1 cellular context compared by ENCODE assay signal in the genomic region with DNA sequence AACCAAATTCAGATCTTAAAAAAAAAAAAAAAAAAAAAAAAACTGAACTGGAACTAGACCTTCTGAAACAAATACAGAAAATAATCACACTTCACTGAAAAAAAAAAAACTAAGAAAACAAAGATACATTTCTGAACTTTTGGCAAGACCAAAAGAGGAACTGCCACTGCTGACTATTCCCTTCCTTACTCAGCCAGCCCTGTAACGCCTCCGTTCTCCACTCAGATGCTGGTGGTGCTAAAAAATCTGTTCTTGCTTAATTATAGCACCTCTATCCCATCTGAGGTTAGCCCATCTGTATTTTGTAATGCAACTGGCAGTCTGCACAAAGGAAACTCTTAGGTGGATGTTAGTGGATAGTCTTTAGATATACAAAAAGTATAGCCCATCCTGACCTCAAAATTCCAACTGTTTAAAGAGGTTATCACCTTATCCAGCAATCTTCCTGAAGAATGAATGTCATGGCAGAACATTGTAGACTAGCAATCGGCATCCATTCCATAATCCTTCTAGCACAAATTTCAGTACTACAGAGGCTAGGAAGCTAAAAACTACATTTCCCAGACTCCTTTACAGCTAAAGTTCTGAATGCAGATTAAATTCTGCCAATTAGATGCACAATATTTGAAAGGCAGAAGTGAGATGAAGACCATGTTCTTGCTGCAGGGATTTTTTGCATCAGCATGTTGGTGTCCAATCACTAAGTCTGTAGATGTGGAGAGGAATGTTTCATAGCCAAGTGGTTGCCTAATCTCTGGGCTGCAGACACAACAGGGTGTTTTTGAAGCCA.
TF ChIP-seq lines count a peak whose summit lies in the region.

No MANE protein-coding gene starts in this region.

TF ChIP-seq in GM12878, 131 proteins besides CTCF, POLR2A, EP300 and RAD21 (continued from another document and continues in another):
- TF ChIP-seq, protein P1, sequence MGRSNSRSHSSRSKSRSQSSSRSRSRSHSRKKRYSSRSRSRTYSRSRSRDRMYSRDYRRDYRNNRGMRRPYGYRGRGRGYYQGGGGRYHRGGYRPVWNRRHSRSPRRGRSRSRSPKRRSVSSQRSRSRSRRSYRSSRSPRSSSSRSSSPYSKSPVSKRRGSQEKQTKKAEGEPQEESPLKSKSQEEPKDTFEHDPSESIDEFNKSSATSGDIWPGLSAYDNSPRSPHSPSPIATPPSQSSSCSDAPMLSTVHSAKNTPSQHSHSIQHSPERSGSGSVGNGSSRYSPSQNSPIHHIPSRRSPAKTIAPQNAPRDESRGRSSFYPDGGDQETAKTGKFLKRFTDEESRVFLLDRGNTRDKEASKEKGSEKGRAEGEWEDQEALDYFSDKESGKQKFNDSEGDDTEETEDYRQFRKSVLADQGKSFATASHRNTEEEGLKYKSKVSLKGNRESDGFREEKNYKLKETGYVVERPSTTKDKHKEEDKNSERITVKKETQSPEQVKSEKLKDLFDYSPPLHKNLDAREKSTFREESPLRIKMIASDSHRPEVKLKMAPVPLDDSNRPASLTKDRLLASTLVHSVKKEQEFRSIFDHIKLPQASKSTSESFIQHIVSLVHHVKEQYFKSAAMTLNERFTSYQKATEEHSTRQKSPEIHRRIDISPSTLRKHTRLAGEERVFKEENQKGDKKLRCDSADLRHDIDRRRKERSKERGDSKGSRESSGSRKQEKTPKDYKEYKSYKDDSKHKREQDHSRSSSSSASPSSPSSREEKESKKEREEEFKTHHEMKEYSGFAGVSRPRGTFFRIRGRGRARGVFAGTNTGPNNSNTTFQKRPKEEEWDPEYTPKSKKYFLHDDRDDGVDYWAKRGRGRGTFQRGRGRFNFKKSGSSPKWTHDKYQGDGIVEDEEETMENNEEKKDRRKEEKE (IDR thresholded peaks at IDR 0.05): no peak
- TF ChIP-seq CHD2 (IDR thresholded peaks at IDR 0.05; ENCODE audit: borderline replicate concordance, low read depth, low read length) (0 out of 2 replicates have a peak, but pooled peaks have one; percentile 37), TAF1 (IDR thresholded peaks at IDR 0.05; ENCODE audit: borderline replicate concordance, low read depth, low read length) (no peak), KAT2A (conservative IDR thresholded peaks at IDR 0.05; ENCODE audit: control insufficient read depth, low read depth, low read length) (no peak), NR2C2 (IDR thresholded peaks at IDR 0.05; ENCODE audit: borderline replicate concordance, control insufficient read depth, insufficient read length, low read depth) (no peak), SRF (IDR thresholded peaks at IDR 0.05; ENCODE audit: low read depth in 2 of 2, low read length in 2 of 2) (no peak; a peak in 1 of 4 replicates), ATF2 (IDR thresholded peaks at IDR 0.05; ENCODE audit: low read length) (peak; percentile 74), MXI1 (IDR thresholded peaks at IDR 0.05; ENCODE audit: low read depth, low read length) (no peak), IRF4 (IDR thresholded peaks at IDR 0.05; ENCODE audit: low read depth, low read length) (peak; percentile 90), ZZZ3 (IDR thresholded peaks at IDR 0.05; ENCODE audit: control insufficient read depth, insufficient read length, low read depth) (no peak), SMAD5 (IDR thresholded peaks at IDR 0.05; ENCODE audit: low read depth) (no peak), ZBED1 (IDR thresholded peaks at IDR 0.05; ENCODE audit: borderline replicate concordance) (no peak), YBX1 (IDR thresholded peaks at IDR 0.05) (no peak), TARDBP (IDR thresholded peaks at IDR 0.05; ENCODE audit: borderline replicate concordance) (no peak), E2F8 (IDR thresholded peaks at IDR 0.05; ENCODE audit: low read depth, partially characterized antibody) (no peak), ZSCAN29 (IDR thresholded peaks at IDR 0.05) (no peak), DPF2 (IDR thresholded peaks at IDR 0.05) (peak; percentile 71; the same call in 1 of the 2 replicates), RELA (IDR thresholded peaks at IDR 0.05; ENCODE audit: borderline replicate concordance, partially characterized antibody) (no peak), NKRF (conservative IDR thresholded peaks at IDR 0.05) (no peak), NFXL1 (IDR thresholded peaks at IDR 0.05; ENCODE audit: borderline replicate concordance) (no peak), PAX5 (IDR thresholded peaks at IDR 0.05; ENCODE audit: borderline replicate concordance, low read depth, low read length) (0 out of 2 replicates have a peak, but pooled peaks have one; percentile 53), PRDM15 (CRISPR knock-in tag; IDR thresholded peaks at IDR 0.05) (no peak), NBN (IDR thresholded peaks at IDR 0.05) (peak; percentile 91)
- TF ChIP-seq, protein P2, sequence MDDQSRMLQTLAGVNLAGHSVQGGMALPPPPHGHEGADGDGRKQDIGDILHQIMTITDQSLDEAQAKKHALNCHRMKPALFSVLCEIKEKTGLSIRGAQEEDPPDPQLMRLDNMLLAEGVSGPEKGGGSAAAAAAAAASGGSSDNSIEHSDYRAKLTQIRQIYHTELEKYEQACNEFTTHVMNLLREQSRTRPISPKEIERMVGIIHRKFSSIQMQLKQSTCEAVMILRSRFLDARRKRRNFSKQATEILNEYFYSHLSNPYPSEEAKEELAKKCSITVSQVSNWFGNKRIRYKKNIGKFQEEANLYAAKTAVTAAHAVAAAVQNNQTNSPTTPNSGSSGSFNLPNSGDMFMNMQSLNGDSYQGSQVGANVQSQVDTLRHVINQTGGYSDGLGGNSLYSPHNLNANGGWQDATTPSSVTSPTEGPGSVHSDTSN (IDR thresholded peaks at IDR 0.05; ENCODE audit: insufficient replicate concordance, low read depth, low read length): no peak
- TF ChIP-seq, protein P3, sequence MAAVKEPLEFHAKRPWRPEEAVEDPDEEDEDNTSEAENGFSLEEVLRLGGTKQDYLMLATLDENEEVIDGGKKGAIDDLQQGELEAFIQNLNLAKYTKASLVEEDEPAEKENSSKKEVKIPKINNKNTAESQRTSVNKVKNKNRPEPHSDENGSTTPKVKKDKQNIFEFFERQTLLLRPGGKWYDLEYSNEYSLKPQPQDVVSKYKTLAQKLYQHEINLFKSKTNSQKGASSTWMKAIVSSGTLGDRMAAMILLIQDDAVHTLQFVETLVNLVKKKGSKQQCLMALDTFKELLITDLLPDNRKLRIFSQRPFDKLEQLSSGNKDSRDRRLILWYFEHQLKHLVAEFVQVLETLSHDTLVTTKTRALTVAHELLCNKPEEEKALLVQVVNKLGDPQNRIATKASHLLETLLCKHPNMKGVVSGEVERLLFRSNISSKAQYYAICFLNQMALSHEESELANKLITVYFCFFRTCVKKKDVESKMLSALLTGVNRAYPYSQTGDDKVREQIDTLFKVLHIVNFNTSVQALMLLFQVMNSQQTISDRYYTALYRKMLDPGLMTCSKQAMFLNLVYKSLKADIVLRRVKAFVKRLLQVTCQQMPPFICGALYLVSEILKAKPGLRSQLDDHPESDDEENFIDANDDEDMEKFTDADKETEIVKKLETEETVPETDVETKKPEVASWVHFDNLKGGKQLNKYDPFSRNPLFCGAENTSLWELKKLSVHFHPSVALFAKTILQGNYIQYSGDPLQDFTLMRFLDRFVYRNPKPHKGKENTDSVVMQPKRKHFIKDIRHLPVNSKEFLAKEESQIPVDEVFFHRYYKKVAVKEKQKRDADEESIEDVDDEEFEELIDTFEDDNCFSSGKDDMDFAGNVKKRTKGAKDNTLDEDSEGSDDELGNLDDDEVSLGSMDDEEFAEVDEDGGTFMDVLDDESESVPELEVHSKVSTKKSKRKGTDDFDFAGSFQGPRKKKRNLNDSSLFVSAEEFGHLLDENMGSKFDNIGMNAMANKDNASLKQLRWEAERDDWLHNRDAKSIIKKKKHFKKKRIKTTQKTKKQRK (IDR thresholded peaks at IDR 0.05; ENCODE audit: low read depth, low read length): no peak
- TF ChIP-seq, protein P4, sequence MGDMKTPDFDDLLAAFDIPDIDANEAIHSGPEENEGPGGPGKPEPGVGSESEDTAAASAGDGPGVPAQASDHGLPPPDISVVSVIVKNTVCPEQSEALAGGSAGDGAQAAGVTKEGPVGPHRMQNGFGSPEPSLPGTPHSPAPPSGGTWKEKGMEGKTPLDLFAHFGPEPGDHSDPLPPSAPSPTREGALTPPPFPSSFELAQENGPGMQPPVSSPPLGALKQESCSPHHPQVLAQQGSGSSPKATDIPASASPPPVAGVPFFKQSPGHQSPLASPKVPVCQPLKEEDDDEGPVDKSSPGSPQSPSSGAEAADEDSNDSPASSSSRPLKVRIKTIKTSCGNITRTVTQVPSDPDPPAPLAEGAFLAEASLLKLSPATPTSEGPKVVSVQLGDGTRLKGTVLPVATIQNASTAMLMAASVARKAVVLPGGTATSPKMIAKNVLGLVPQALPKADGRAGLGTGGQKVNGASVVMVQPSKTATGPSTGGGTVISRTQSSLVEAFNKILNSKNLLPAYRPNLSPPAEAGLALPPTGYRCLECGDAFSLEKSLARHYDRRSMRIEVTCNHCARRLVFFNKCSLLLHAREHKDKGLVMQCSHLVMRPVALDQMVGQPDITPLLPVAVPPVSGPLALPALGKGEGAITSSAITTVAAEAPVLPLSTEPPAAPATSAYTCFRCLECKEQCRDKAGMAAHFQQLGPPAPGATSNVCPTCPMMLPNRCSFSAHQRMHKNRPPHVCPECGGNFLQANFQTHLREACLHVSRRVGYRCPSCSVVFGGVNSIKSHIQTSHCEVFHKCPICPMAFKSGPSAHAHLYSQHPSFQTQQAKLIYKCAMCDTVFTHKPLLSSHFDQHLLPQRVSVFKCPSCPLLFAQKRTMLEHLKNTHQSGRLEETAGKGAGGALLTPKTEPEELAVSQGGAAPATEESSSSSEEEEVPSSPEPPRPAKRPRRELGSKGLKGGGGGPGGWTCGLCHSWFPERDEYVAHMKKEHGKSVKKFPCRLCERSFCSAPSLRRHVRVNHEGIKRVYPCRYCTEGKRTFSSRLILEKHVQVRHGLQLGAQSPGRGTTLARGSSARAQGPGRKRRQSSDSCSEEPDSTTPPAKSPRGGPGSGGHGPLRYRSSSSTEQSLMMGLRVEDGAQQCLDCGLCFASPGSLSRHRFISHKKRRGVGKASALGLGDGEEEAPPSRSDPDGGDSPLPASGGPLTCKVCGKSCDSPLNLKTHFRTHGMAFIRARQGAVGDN (IDR thresholded peaks at IDR 0.05): no peak
- TF ChIP-seq, protein P5, sequence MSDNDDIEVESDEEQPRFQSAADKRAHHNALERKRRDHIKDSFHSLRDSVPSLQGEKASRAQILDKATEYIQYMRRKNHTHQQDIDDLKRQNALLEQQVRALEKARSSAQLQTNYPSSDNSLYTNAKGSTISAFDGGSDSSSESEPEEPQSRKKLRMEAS (IDR thresholded peaks at IDR 0.05; ENCODE audit: low read depth, low read length): no peak
